ENCODE assay signal across 9 cellular contexts in the genomic region with DNA sequence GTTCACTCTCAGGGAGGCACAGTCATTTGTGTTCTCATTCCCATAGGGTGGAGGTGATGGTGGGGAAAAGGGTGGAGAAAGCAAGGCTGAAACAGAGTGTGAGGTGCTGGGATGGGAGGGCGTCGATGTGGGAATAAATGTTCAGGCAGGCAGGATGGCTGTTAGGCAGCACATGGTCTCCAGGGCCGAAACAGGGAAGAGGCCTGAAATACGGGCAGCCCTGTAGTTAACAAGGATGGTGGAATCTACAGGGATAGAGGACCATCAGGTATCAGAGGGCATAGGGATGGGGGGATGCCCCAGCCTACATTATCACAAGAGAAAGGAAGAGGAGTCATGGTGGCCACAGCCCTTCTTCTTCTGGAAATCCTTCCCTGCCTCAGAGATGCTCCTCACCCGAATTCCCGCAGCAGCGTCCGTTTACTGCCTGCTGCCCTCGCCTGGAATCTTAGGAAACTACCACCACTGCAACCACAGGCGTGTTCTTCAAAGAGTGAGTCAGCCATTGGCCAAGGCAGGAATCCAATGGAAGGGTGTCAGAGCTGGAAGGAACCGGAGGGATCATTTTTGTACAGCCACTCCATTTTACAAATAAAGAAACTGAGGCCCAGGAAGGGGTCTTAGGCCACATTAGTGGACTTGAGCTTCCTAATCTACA. TPM values are rescaled to one million over a fixed set of nuclear protein-coding genes. Genes with fewer than 3 reads are reported as not detected.
DNase-seq lines count a peak whose midpoint lies in the region; ATAC-seq, FAIRE-seq and TF ChIP-seq lines count a peak whose summit lies in the region.
"Had no signal": no experiment of that assay in that cellular context is flagged by ENCODE, and none has a peak within 500 bp of the region (broad histone marks: within the 10 kb centered on the region; RNA-seq: fewer than 3 reads in every experiment).

No MANE protein-coding gene starts in this region.

- H3K9me2 ChIP-seq in MM.1S (replicated peaks; ENCODE audit: insufficient read depth, low read length): no peaks in the 10 kb centered on the region

- H3K4me2 ChIP-seq in MM.1S (ENCODE audit: low read depth, low read length): no peak overlapping the region

- ATAC-seq in GM19324 (IDR thresholded peaks at IDR 0.05; ENCODE audit: low FRiP score, unreplicated experiment): no peak

- no peak overlapping the region for H3K27ac Mint-ChIP-seq in neural crest cell (ENCODE audit: unreplicated experiment)

- DNase-seq in H54 (ENCODE audit: insufficient read length, low spot score) (peak; percentile 70), RCC 7860 (ENCODE audit: low spot score) (peak; percentile 35), fibroblast of gingiva (ENCODE audit: low read depth) (peak; percentile 79), neural crest cell (ENCODE audit: low read depth, low spot score) (peak; percentile 30), MM.1S (no peak), GM19239 (ENCODE audit: insufficient read length, low spot score) (no peak)
- no peak for DNase-seq in stimulated activated naive CD4-positive, alpha-beta T cell (lab: John Stamatoyannopoulos, UW)

- no peaks in the 10 kb centered on the region for H3K36me3 Mint-ChIP-seq in neural crest cell (ENCODE audit: low read depth)

- no peak overlapping the region for H3K4me3 Mint-ChIP-seq in neural crest cell

- FAIRE-seq in H54 (lab: Jason Lieb, UNC) (peak; percentile 75), RCC 7860 (lab: Jason Lieb, UNC) (peak; percentile 30), GM19239 (lab: Jason Lieb, UNC) (no peak)

- no peaks in the 10 kb centered on the region for H3K79me2 ChIP-seq in MM.1S (ENCODE audit: low read length)

- H2AFZ ChIP-seq in MM.1S (ENCODE audit: low read length): no peak overlapping the region

- H3K36me3 ChIP-seq in MM.1S (replicated peaks; ENCODE audit: insufficient read depth, low read length): no peaks in the 10 kb centered on the region
- H3K36me3 ChIP-seq: SJSA1 had no signal

- H3K4me3 ChIP-seq in MM.1S (ENCODE audit: low read length): no peak overlapping the region
- H3K4me3 ChIP-seq: SJSA1 had no signal

- TF ChIP-seq CTCF in neural crest cell (conservative IDR thresholded peaks at IDR 0.05): peak; percentile 65
- no peak for TF ChIP-seq CTCF in MM.1S (IDR thresholded peaks at IDR 0.05; ENCODE audit: low read length)

- no peaks in the 10 kb centered on the region for H3F3A ChIP-seq in MM.1S (ENCODE audit: insufficient read depth, low read length)

- TF ChIP-seq POLR2A in H54 (IDR thresholded peaks at IDR 0.05; ENCODE audit: low read depth, low read length): no peak

- H3K4me1 ChIP-seq in MM.1S (ENCODE audit: low read length): no peaks in the 10 kb centered on the region
- H3K4me1 ChIP-seq: SJSA1 had no signal

- H3K9me3 ChIP-seq in MM.1S (replicated peaks; ENCODE audit: insufficient read depth, low read length): no peaks in the 10 kb centered on the region
- H3K9me3 ChIP-seq: SJSA1 had no signal

- no peaks in the 10 kb centered on the region for H3K4me1 Mint-ChIP-seq in neural crest cell

- H3K27me3 Mint-ChIP-seq in neural crest cell (ENCODE audit: low read depth): no peaks in the 10 kb centered on the region

- H3K9me3 Mint-ChIP-seq in neural crest cell: no peaks in the 10 kb centered on the region

- no peak overlapping the region for H3K27ac ChIP-seq in MM.1S (ENCODE audit: low read length)
- H3K27ac ChIP-seq: SJSA1 had no signal

- H3K27me3 ChIP-seq in MM.1S (replicated peaks; ENCODE audit: insufficient read depth, low read length): no peaks in the 10 kb centered on the region
- H3K27me3 ChIP-seq: SJSA1 had no signal

- H3K9ac ChIP-seq in MM.1S (ENCODE audit: low read length): no peak overlapping the region

- no peaks in the 10 kb centered on the region for H4K20me1 ChIP-seq in MM.1S (ENCODE audit: insufficient read depth, low read length)

RNA-seq across cellular contexts. Expression of gene POMGNT2, which starts 49.7 kb away (rescaled TPM):
- total RNA-seq in neural crest cell: 19.8 and 20.4 TPM in 2 replicates

Comparison
In these comparisons a context has a peak if more than half of its experiments do, and no peak if none do; other contexts are left out.
1. DNase-seq: peak in H54 (single experiment), RCC 7860 (single experiment), fibroblast of gingiva (single experiment) and neural crest cell (single experiment); none in MM.1S (single experiment), stimulated activated naive CD4-positive, alpha-beta T cell (0 of 6) and GM19239 (single experiment).